ENCODE assay signal across 18 cellular contexts in the genomic region with DNA sequence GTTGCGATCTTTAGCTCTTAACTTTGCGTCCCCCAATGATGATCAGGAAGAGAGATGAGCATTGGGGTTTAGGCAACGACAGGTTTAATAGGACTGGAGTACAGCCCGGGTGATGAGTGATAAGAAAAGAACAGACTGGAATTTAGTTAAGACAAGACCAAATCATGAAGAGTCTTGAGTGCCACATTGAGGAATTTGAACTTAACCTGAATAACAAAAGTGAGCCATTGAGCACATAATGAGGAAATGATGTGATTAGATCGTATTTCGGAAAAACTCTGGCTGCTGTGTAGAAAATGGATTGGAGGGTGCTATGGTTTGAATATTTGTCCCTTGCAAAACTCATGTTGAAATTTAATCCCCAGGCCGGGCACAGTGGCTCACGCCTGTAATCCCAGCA.
DNase-seq lines count a peak whose midpoint lies in the region; TF ChIP-seq lines count a peak whose summit lies in the region.
"Had no signal": no experiment of that assay in that cellular context is flagged by ENCODE, and none has a peak within 500 bp of the region (broad histone marks: within the 10 kb centered on the region; RNA-seq: fewer than 3 reads in every experiment).

No MANE protein-coding gene starts in this region.

- peaks cover 14% of the 10 kb centered on the region; the same call in 1 of the 2 replicates for H4K20me1 ChIP-seq in SK-N-SH (ENCODE audit: insufficient read depth)

- H3K4me1 Mint-ChIP-seq in T-helper 1 cell treated with Interleukin-12 subunit alpha and Interleukin-12 subunit beta and Interleukin-4 antibody, amounts not matched to agents 30 μg/mL and 1 μg/mL, for 36 hours (ENCODE audit: low read depth): peaks cover 51% of the 10 kb centered on the region
- peaks cover 24 to 50% (median 38%) of the 10 kb centered on the region in 3 donors for H3K4me1 Mint-ChIP-seq in IgD-negative memory B cell
- H3K4me1 Mint-ChIP-seq in dendritic cell treated with granulocyte-macrophage colony-stimulating factor and Interleukin-4, amounts not matched to agents 40 ng/mL and 50 ng/mL, for 4 days (ENCODE audit: low read depth): peaks cover 54% of the 10 kb centered on the region
- H3K4me1 Mint-ChIP-seq in osteocyte (ENCODE audit: unreplicated experiment): peaks cover 39% of the 10 kb centered on the region

- TF ChIP-seq CTCF in osteocyte (IDR thresholded peaks at IDR 0.05) (no peak), SK-N-SH (IDR thresholded peaks at IDR 0.05) (no peak)

- H3K27me3 ChIP-seq in SK-N-SH (ENCODE audit: insufficient read depth): no peaks in the 10 kb centered on the region
- H3K27me3 ChIP-seq: thyroid gland had no signal

- DNase-seq in T-helper 1 cell (no peak), osteocyte (ENCODE audit: extremely low spot score, unreplicated experiment) (no peak), iPS-NIHi11 (ENCODE audit: low spot score) (no peak), HUDEP-2 (lab: John Stamatoyannopoulos, UW; ENCODE audit: unreplicated experiment in 76 of 76) (no peak), SK-N-SH (no peak)
- DNase-seq: GF-D8; mucosa of descending colon; NCI-H1048; NCI-H2171 treated with DMSO at 0.1 percent for 48 hours; NK-92 treated with Interleukin-12 subunit alpha and Interleukin-12 subunit beta, amount 100 ng/mL, for 24 hours; stimulated activated CD4-positive, alpha-beta T cell treated with anti-CD3 and anti-CD28 coated beads, Interleukin-15, amount 100 ng/mL, for 24 hours; thyroid gland had no signal

- CTCF ChIA-PET in SK-N-SH (lab: Yijun Ruan, JAX): interaction anchor here (1.3 to 1.4 kb wide), 2 partner anchors 66 to 83 kb away, joined by 5 to 7 read pairs; no protein-coding TSS in a partner anchor

- peak overlapping the region; percentile 34 for H3K27ac Mint-ChIP-seq in T-helper 1 cell treated with Interleukin-12 subunit alpha and Interleukin-12 subunit beta and Interleukin-4 antibody, amounts not matched to agents 30 μg/mL and 1 μg/mL, for 36 hours
- H3K27ac Mint-ChIP-seq in IgD-negative memory B cell (peak overlapping the region; percentile 47 to 99 (median 92)), osteocyte (ENCODE audit: unreplicated experiment) (peak overlapping the region; percentile 97)
- peak overlapping the region; percentile 97 for H3K27ac Mint-ChIP-seq in dendritic cell treated with granulocyte-macrophage colony-stimulating factor and Interleukin-4, amounts not matched to agents 40 ng/mL and 50 ng/mL, for 4 days

- H3K27me3 Mint-ChIP-seq in T-helper 1 cell treated with Interleukin-12 subunit alpha and Interleukin-12 subunit beta and Interleukin-4 antibody, amounts not matched to agents 30 μg/mL and 1 μg/mL, for 36 hours (ENCODE audit: low read depth): no peaks in the 10 kb centered on the region
- H3K27me3 Mint-ChIP-seq in IgD-negative memory B cell: no peaks in the 10 kb centered on the region
- peaks cover 6% of the 10 kb centered on the region for H3K27me3 Mint-ChIP-seq in dendritic cell treated with granulocyte-macrophage colony-stimulating factor and Interleukin-4, amounts not matched to agents 40 ng/mL and 50 ng/mL, for 4 days
- H3K27me3 Mint-ChIP-seq in osteocyte (ENCODE audit: unreplicated experiment): peaks cover 3% of the 10 kb centered on the region

- 99% methylated on average over 8 of the region's 8 CpGs for WGBS in SK-N-SH (ENCODE audit: low lambda C conversion rate)

- H3K9me2 ChIP-seq in SK-N-SH: no peaks in the 10 kb centered on the region

- H3K9me3 ChIP-seq in SK-N-SH: no peaks in the 10 kb centered on the region
- H3K9me3 ChIP-seq: mucosa of descending colon, prostate gland, thyroid gland had no signal

- H3K36me3 ChIP-seq in SK-N-SH (replicated peaks in 1 of 2; ENCODE audit: control insufficient read depth in 1 of 2, insufficient read depth in 2 of 2, low read length in 1 of 2): no peaks in the 10 kb centered on the region
- H3K36me3 ChIP-seq: prostate gland, thyroid gland had no signal

- no peak overlapping the region for H3K4me3 ChIP-seq in SK-N-SH (ENCODE audit: low read depth in 2 of 2, low read length in 1 of 2)
- H3K4me3 ChIP-seq: mucosa of descending colon, prostate gland, thyroid gland had no signal

- H2AFZ ChIP-seq in SK-N-SH (ENCODE audit: low read depth): no peak overlapping the region

- peaks cover 26% of the 10 kb centered on the region for H3K79me2 ChIP-seq in SK-N-SH (ENCODE audit: insufficient read depth)

- TF ChIP-seq EP300 in SK-N-SH (IDR thresholded peaks at IDR 0.05; ENCODE audit: borderline replicate concordance in 1 of 2, low read depth in 1 of 2, low read length in 1 of 2): no peak

- peak overlapping the region; percentile 41 for H3K4me3 Mint-ChIP-seq in T-helper 1 cell treated with Interleukin-12 subunit alpha and Interleukin-12 subunit beta and Interleukin-4 antibody, amounts not matched to agents 30 μg/mL and 1 μg/mL, for 36 hours
- H3K4me3 Mint-ChIP-seq in IgD-negative memory B cell (peak overlapping the region in 2 of 4 donors; percentile 33 to 93), osteocyte (ENCODE audit: unreplicated experiment) (no peak overlapping the region)
- no peak overlapping the region for H3K4me3 Mint-ChIP-seq in dendritic cell treated with granulocyte-macrophage colony-stimulating factor and Interleukin-4, amounts not matched to agents 40 ng/mL and 50 ng/mL, for 4 days

- H3K4me2 ChIP-seq in SK-N-SH: no peak overlapping the region

- H3K4me1 ChIP-seq in SK-N-SH (ENCODE audit: control insufficient read depth in 1 of 2, insufficient read depth in 2 of 2, low read depth in 1 of 2, low read length in 1 of 2): peaks cover 12 to 16% of the 10 kb centered on the region in 2 experiments; a peak in 3 of 4 replicates
- H3K4me1 ChIP-seq: prostate gland had no signal

- peaks cover 6% of the 10 kb centered on the region for H3K36me3 Mint-ChIP-seq in T-helper 1 cell treated with Interleukin-12 subunit alpha and Interleukin-12 subunit beta and Interleukin-4 antibody, amounts not matched to agents 30 μg/mL and 1 μg/mL, for 36 hours (ENCODE audit: low read depth)
- H3K36me3 Mint-ChIP-seq in IgD-negative memory B cell (no peaks in the 10 kb centered on the region), osteocyte (ENCODE audit: unreplicated experiment) (no peaks in the 10 kb centered on the region)
- peaks cover 4% of the 10 kb centered on the region for H3K36me3 Mint-ChIP-seq in dendritic cell treated with granulocyte-macrophage colony-stimulating factor and Interleukin-4, amounts not matched to agents 40 ng/mL and 50 ng/mL, for 4 days (ENCODE audit: low read depth)

- intact Hi-C loops in dendritic cell treated with granulocyte-macrophage colony-stimulating factor and Interleukin-4, amounts not matched to agents 40 ng/mL and 50 ng/mL, for 4 days (cut with micrococcal nuclease): loop anchor here (5.0 kb wide), 1 partner anchor 83 kb away; a partner anchor contains a TSS

- POLR2A ChIA-PET in SK-N-SH (lab: Yijun Ruan, JAX): no interaction called here

- no peak overlapping the region for H3K9ac ChIP-seq in SK-N-SH

- no peak overlapping the region for H3K27ac ChIP-seq in SK-N-SH (ENCODE audit: low read depth in 2 of 2, low read length in 1 of 2)
- H3K27ac ChIP-seq: 22Rv1, epithelial cell of prostate had no signal

- no peak for TF ChIP-seq RAD21 in SK-N-SH (IDR thresholded peaks at IDR 0.05; ENCODE audit: low read length)

- H3F3A ChIP-seq in SK-N-SH (replicated peaks; ENCODE audit: insufficient read depth): peaks cover 4% of the 10 kb centered on the region

- H3K9me3 Mint-ChIP-seq in T-helper 1 cell treated with Interleukin-12 subunit alpha and Interleukin-12 subunit beta and Interleukin-4 antibody, amounts not matched to agents 30 μg/mL and 1 μg/mL, for 36 hours: no peaks in the 10 kb centered on the region
- H3K9me3 Mint-ChIP-seq in IgD-negative memory B cell: no peaks in the 10 kb centered on the region
- no peaks in the 10 kb centered on the region for H3K9me3 Mint-ChIP-seq in dendritic cell treated with granulocyte-macrophage colony-stimulating factor and Interleukin-4, amounts not matched to agents 40 ng/mL and 50 ng/mL, for 4 days
- H3K9me3 Mint-ChIP-seq in osteocyte (ENCODE audit: unreplicated experiment): no peaks in the 10 kb centered on the region

TF ChIP-seq in SK-N-SH, 30 proteins besides CTCF, POLR2A, EP300 and RAD21 (continues in another document):
- TF ChIP-seq, protein P1, sequence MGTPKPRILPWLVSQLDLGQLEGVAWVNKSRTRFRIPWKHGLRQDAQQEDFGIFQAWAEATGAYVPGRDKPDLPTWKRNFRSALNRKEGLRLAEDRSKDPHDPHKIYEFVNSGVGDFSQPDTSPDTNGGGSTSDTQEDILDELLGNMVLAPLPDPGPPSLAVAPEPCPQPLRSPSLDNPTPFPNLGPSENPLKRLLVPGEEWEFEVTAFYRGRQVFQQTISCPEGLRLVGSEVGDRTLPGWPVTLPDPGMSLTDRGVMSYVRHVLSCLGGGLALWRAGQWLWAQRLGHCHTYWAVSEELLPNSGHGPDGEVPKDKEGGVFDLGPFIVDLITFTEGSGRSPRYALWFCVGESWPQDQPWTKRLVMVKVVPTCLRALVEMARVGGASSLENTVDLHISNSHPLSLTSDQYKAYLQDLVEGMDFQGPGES (IDR thresholded peaks at IDR 0.05; ENCODE audit: low read depth, low read length): no peak
- TF ChIP-seq RCOR1 (IDR thresholded peaks at IDR 0.05; ENCODE audit: low read length) (no peak), SMC3 (IDR thresholded peaks at IDR 0.05; ENCODE audit: low read depth, low read length) (no peak), POLR2AphosphoS5 (IDR thresholded peaks at IDR 0.05; ENCODE audit: low read depth, low read length) (no peak), TCF12 (IDR thresholded peaks at IDR 0.05) (no peak), GATA2 (CRISPR knock-in tag; IDR thresholded peaks at IDR 0.05) (no peak), ELF1 (IDR thresholded peaks at IDR 0.05) (no peak), EZH2phosphoT487 (IDR thresholded peaks at IDR 0.05; ENCODE audit: borderline replicate concordance, low read depth) (no peak), SIN3A (IDR thresholded peaks at IDR 0.05; ENCODE audit: borderline replicate concordance, low read depth, low read length) (no peak), NFIC (IDR thresholded peaks at IDR 0.05; ENCODE audit: borderline replicate concordance) (no peak)
- TF ChIP-seq, protein P2, sequence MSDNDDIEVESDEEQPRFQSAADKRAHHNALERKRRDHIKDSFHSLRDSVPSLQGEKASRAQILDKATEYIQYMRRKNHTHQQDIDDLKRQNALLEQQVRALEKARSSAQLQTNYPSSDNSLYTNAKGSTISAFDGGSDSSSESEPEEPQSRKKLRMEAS (IDR thresholded peaks at IDR 0.05; ENCODE audit: low read depth): no peak
- TF ChIP-seq, protein P3, sequence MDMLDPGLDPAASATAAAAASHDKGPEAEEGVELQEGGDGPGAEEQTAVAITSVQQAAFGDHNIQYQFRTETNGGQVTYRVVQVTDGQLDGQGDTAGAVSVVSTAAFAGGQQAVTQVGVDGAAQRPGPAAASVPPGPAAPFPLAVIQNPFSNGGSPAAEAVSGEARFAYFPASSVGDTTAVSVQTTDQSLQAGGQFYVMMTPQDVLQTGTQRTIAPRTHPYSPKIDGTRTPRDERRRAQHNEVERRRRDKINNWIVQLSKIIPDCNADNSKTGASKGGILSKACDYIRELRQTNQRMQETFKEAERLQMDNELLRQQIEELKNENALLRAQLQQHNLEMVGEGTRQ (IDR thresholded peaks at IDR 0.05; ENCODE audit: borderline replicate concordance, low read depth, low read length): no peak

Comparison
In these comparisons a context has a peak if more than half of its experiments do, and no peak if none do; other contexts are left out.
1. H3K27ac Mint-ChIP-seq: peak in every context shown above with its lines; median percentile 97 in dendritic cell treated with granulocyte-macrophage colony-stimulating factor and Interleukin-4, amounts not matched to agents 40 ng/mL and 50 ng/mL, for 4 days; 97 in osteocyte; 92 in IgD-negative memory B cell; 34 in T-helper 1 cell treated with Interleukin-12 subunit alpha and Interleukin-12 subunit beta and Interleukin-4 antibody, amounts not matched to agents 30 μg/mL and 1 μg/mL, for 36 hours.